In the genomic region with DNA sequence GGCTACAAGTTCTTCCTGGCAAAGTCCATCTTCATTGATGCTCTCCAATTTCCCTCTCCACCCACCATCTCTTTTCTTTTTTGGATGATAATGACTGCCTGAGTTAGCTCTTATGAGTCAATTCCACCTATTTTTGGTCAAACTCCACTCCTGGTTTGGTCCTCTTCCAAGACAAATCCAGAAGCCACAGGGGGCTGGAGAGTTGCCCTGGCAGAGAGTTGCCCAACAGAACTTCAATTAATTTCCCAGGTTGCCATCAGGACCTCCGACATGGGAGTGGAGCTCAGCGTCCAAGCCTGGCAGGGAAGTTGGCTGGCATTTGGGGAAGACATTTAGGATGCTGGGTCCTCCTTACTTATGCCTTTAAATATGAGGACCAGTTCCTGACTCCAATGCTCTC, we compare ENCODE assay signal across 15 cellular contexts.
"Had no signal": no experiment of that assay in that cellular context is flagged by ENCODE, and none has a peak within 500 bp of the region (broad histone marks: within the 10 kb centered on the region; RNA-seq: fewer than 3 reads in every experiment).

No MANE protein-coding gene starts in this region.

- H3K4me1 Mint-ChIP-seq: activated CD4-positive, alpha-beta T cell treated with anti-CD3 and anti-CD28 coated beads for 36 hours had no signal

- H3K27me3 ChIP-seq: pancreas had no signal

- H3K4me3 ChIP-seq: pancreas, skin epidermis, stomach had no signal

- H3K27ac ChIP-seq: epithelial cell of prostate, pancreas, skin epidermis, stomach, WERI-Rb-1 had no signal

- H3K4me3 Mint-ChIP-seq: activated CD4-positive, alpha-beta T cell treated with anti-CD3 and anti-CD28 coated beads for 36 hours; activated CD8-positive, alpha-beta T cell treated with anti-CD3 and anti-CD28 coated beads for 36 hours; effector memory CD8-positive, alpha-beta T cell; mesothelial cell of epicardium had no signal

- ATAC-seq: activated CD4-positive, alpha-beta T cell treated with anti-CD3 and anti-CD28 coated beads for 36 hours; activated CD8-positive, alpha-beta T cell treated with anti-CD3 and anti-CD28 coated beads for 36 hours; effector memory CD8-positive, alpha-beta T cell; pancreas had no signal

- H3K9me3 ChIP-seq: pancreas, stomach had no signal

- H3K36me3 Mint-ChIP-seq: mesothelial cell of epicardium had no signal

- H3K36me3 ChIP-seq: pancreas, stomach, WERI-Rb-1 had no signal

- H3K4me1 ChIP-seq: pancreas, stomach had no signal

- DNase-seq: activated CD4-positive, alpha-beta T cell treated with anti-CD3 and anti-CD28 coated beads for 36 hours; activated CD8-positive, alpha-beta memory T cell treated with anti-CD3 and anti-CD28 coated beads, Interleukin-2, amount 50 U/mL, for 48 hours; activated CD8-positive, alpha-beta T cell treated with anti-CD3 and anti-CD28 coated beads for 36 hours; activated naive CD4-positive, alpha-beta T cell; aorta; central memory CD4-positive, alpha-beta T cell; effector memory CD8-positive, alpha-beta T cell; hippocampal formation; pancreas; stimulated activated CD4-positive, alpha-beta T cell treated with anti-CD3 and anti-CD28 coated beads, Interleukin-4, amount 100 ng/mL, for 4 hours; stomach; WERI-Rb-1 had no signal

- H3K9me3 Mint-ChIP-seq: activated CD8-positive, alpha-beta T cell treated with anti-CD3 and anti-CD28 coated beads for 36 hours; effector memory CD8-positive, alpha-beta T cell; mesothelial cell of epicardium had no signal

- H3K27ac Mint-ChIP-seq: activated CD4-positive, alpha-beta T cell treated with anti-CD3 and anti-CD28 coated beads for 36 hours; activated CD8-positive, alpha-beta T cell treated with anti-CD3 and anti-CD28 coated beads for 36 hours; effector memory CD8-positive, alpha-beta T cell; mesothelial cell of epicardium had no signal
